Comparison of ENCODE assay signal across 34 cellular contexts in the genomic region with DNA sequence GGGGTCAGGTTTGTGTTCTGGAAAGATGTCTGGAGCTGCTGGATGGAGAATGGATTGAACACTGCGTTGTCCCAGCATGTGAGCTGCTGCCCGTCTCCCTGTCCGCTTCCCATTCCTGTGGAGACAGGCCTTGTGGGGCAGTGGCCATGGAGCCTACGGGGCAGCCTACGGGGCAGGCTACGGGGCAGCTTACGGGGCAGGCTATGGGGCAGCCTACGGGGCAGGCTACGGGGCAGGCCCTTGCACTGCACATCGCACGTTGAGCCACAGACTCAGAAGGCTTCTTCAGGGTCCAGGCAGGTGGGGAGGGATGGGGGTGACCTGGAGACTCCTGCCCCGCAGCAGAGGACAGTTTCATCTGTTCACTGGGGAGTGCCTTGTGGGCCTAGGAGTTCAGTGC. TPM values are rescaled to one million over a fixed set of nuclear protein-coding genes. Genes with fewer than 3 reads are reported as not detected.
"Had no signal": no experiment of that assay in that cellular context is flagged by ENCODE, and none has a peak within 500 bp of the region (broad histone marks: within the 10 kb centered on the region; RNA-seq: fewer than 3 reads in every experiment).

No MANE protein-coding gene starts in this region.

- H3K9me3 Mint-ChIP-seq: activated CD8-positive, alpha-beta T cell treated with anti-CD3 and anti-CD28 coated beads for 36 hours; activated naive CD4-positive, alpha-beta T cell treated with anti-CD3 and anti-CD28 coated beads, Interleukin-2, amount 50 U/mL, for 24 hours; activated T-helper 17 cell treated with anti-CD3 and anti-CD28 coated beads, Interleukin-2, amount 50 U/mL, for 72 hours had no signal

- H3K4me3 Mint-ChIP-seq: activated CD4-positive, alpha-beta T cell treated with anti-CD3 and anti-CD28 coated beads, Interleukin-2, amount 10 ng/mL, durations not matched to agents 24 days and 14 days; activated CD8-positive, alpha-beta T cell treated with anti-CD3 and anti-CD28 coated beads for 36 hours; activated naive CD4-positive, alpha-beta T cell treated with anti-CD3 and anti-CD28 coated beads, Interleukin-2, amount 50 U/mL, for 24 hours; activated naive CD8-positive, alpha-beta T cell treated with anti-CD3 and anti-CD28 coated beads, Interleukin-2, amount 10 ng/mL, durations not matched to agents 7 days and 5 days; activated T-cell treated with anti-CD3 and anti-CD28 coated beads, Interleukin-2, amount 50 U/mL, for 72 hours; activated T-helper 17 cell treated with anti-CD3 and anti-CD28 coated beads, Interleukin-2, amount 50 U/mL, for 72 hours had no signal

- H3K9me3 ChIP-seq: ascending aorta had no signal

- H3K27me3 ChIP-seq: ascending aorta had no signal

- ATAC-seq: activated CD8-positive, alpha-beta T cell treated with anti-CD3 and anti-CD28 coated beads for 36 hours; activated T-cell treated with anti-CD3 and anti-CD28 coated beads, Interleukin-2, amount 50 U/mL, for 72 hours; activated T-helper 17 cell treated with anti-CD3 and anti-CD28 coated beads, Interleukin-2, amount 50 U/mL, for 72 hours; PC-3 had no signal

- H3K4me3 ChIP-seq: ascending aorta had no signal

- FAIRE-seq: RCC 7860 had no signal

- H3K27ac Mint-ChIP-seq: activated CD4-positive, alpha-beta T cell treated with anti-CD3 and anti-CD28 coated beads, Interleukin-2, amount 10 ng/mL, durations not matched to agents 24 days and 14 days; activated CD8-positive, alpha-beta T cell treated with anti-CD3 and anti-CD28 coated beads for 36 hours; activated naive CD4-positive, alpha-beta T cell treated with anti-CD3 and anti-CD28 coated beads, Interleukin-2, amount 50 U/mL, for 24 hours; activated naive CD8-positive, alpha-beta T cell treated with anti-CD3 and anti-CD28 coated beads, Interleukin-2, amount 10 ng/mL, durations not matched to agents 7 days and 5 days; activated T-cell treated with anti-CD3 and anti-CD28 coated beads, Interleukin-2, amount 50 U/mL, for 72 hours; activated T-helper 17 cell treated with anti-CD3 and anti-CD28 coated beads, Interleukin-2, amount 50 U/mL, for 72 hours had no signal

- H3K36me3 ChIP-seq: WERI-Rb-1 had no signal

- DNase-seq: activated CD4-positive, alpha-beta T cell treated with anti-CD3 and anti-CD28 coated beads, Interleukin-2, amount 10 ng/mL, durations not matched to agents 24 days and 14 days; activated CD4-positive, alpha-beta T cell treated with anti-CD3 and anti-CD28 coated beads, Interleukin-2, amount 50 U/mL, for 4 hours; activated CD8-positive, alpha-beta T cell treated with anti-CD3 and anti-CD28 coated beads for 36 hours; activated effector memory CD4-positive, alpha-beta T cell treated with anti-CD3 and anti-CD28 coated beads, Interleukin-2, amount 50 U/mL, for 16 hours; activated naive CD4-positive, alpha-beta T cell treated with Interleukin-2 at 50 U/mL for 16 hours; activated naive CD8-positive, alpha-beta T cell treated with anti-CD3 and anti-CD28 coated beads, Interleukin-2, amount 10 ng/mL, durations not matched to agents 7 days and 5 days; activated T-cell treated with anti-CD3 and anti-CD28 coated beads, Interleukin-2, amount 50 U/mL, for 1 hour; activated T-cell treated with anti-CD3 and anti-CD28 coated beads, Interleukin-2, amount 50 U/mL, for 72 hours; amygdala; Karpas-422; KBM-7; NCI-H1105; NCI-H1417 treated with DMSO at 0.1 percent for 48 hours; NCI-H187 treated with DMSO at 0.1 percent for 48 hours; NCI-H2081; NCI-H2171 treated with DMSO at 0.1 percent for 48 hours; NCI-H226; NCI-H524 treated with DMSO at 0.1 percent for 48 hours; PC-3; Right ventricle myocardium superior; SW 1271; T1000; WERI-Rb-1 had no signal

- H3K4me1 ChIP-seq: ascending aorta had no signal

- H3K27ac ChIP-seq: ascending aorta, WERI-Rb-1 had no signal

- H3K27me3 Mint-ChIP-seq: activated CD4-positive, alpha-beta T cell treated with anti-CD3 and anti-CD28 coated beads, Interleukin-2, amount 10 ng/mL, durations not matched to agents 24 days and 14 days; activated CD8-positive, alpha-beta T cell treated with anti-CD3 and anti-CD28 coated beads for 36 hours; activated naive CD4-positive, alpha-beta T cell treated with anti-CD3 and anti-CD28 coated beads, Interleukin-2, amount 50 U/mL, for 24 hours; activated naive CD8-positive, alpha-beta T cell treated with anti-CD3 and anti-CD28 coated beads, Interleukin-2, amount 10 ng/mL, durations not matched to agents 7 days and 5 days; activated T-helper 17 cell treated with anti-CD3 and anti-CD28 coated beads, Interleukin-2, amount 50 U/mL, for 72 hours had no signal

RNA-seq across cellular contexts. Expression of gene DBNDD1, which starts 9.7 kb away (rescaled TPM):
- total RNA-seq: activated CD4-positive, alpha-beta T cell treated with anti-CD3 and anti-CD28 coated beads, Interleukin-2, amount 10 ng/mL, durations not matched to agents 24 days and 14 days had no signal

RNA-seq across cellular contexts. Expression of gene PRDM7, which starts 48.1 kb away (rescaled TPM):
- total RNA-seq: activated CD4-positive, alpha-beta T cell treated with anti-CD3 and anti-CD28 coated beads, Interleukin-2, amount 10 ng/mL, durations not matched to agents 24 days and 14 days; activated CD8-positive, alpha-beta memory T cell treated with anti-CD3 and anti-CD28 coated beads for 36 hours; activated CD8-positive, alpha-beta T cell treated with anti-CD3 and anti-CD28 coated beads for 36 hours; activated naive CD8-positive, alpha-beta T cell treated with anti-CD3 and anti-CD28 coated beads, Interleukin-2, amount 10 ng/mL, durations not matched to agents 7 days and 5 days; activated T-cell treated with anti-CD3 and anti-CD28 coated beads, Interleukin-2, amount 50 U/mL, for 72 hours; ascending aorta; cardiac septum; MCF 10A; NCI-H460; PC-3; Right ventricle myocardium superior; T-helper 1 cell treated with Interleukin-12 subunit alpha and Interleukin-12 subunit beta and Interleukin-4 antibody, amounts not matched to agents 30 ng/mL and 1 ng/mL, for 36 hours; T-helper 2 cell treated with Interferon-gamma antibody and Interleukin-4, amounts not matched to agents 100 ng/mL and 5 ng/mL, for 36 hours had no signal
- polyA plus RNA-seq: adipose tissue had no signal
